Comparison of ENCODE assay signal across 10 cellular contexts in the genomic region with DNA sequence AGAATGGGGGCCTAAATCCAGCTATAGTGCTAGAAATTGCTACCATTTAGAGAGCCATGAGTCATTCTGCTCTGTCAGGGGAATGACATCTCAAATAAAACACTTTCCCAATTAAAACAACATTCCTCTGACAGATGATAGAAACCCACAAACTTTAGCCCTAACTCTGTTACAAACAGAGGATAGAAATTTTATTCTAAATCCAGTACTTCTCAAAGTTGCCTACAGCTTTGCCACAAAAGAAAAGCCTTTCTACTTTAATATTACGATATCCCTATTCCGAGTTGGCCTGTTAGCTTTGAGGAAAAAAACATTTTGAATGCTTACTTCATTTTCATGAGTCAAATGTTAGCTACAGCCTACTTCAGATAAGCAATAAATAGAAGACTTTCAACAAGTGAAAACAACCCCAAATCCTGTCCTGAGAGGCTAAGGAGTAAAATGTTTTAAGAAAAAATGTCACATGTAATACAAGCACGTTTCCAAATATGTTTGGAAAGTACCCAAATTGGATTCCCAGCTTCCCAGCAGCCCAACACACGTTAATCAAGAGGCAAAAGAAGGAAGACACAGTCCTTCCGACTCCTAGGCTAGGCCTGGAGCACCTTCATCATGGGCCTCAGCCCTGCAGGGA.
A peak's percentile ranks its signal among the peaks of the same experiment; 100 is the strongest.
DNase-seq lines count a peak whose midpoint lies in the region; ATAC-seq and TF ChIP-seq lines count a peak whose summit lies in the region.
"Had no signal": no experiment of that assay in that cellular context is flagged by ENCODE, and none has a peak within 500 bp of the region (broad histone marks: within the 10 kb centered on the region; RNA-seq: fewer than 3 reads in every experiment).

No MANE protein-coding gene starts in this region.

- intact Hi-C loops in left cardiac atrium (cut with DNase I): loop anchor here in 1 of 2 donors (5.0 kb wide), 1 partner anchor 317 kb away; no protein-coding TSS in a partner anchor

- peak; percentile 36 for DNase-seq in H4 (ENCODE audit: low spot score)
- peak; percentile 79 for DNase-seq in astrocyte of the hippocampus (ENCODE audit: low read depth, low spot score)
- no peak for DNase-seq in left cardiac atrium
- no peak for DNase-seq in NCI-H2196 (lab: John Stamatoyannopoulos, UW; ENCODE audit: unreplicated experiment)
- DNase-seq: DMS 273 treated with DMSO at 0.1 percent for 48 hours, NCI-H446 treated with DMSO at 0.1 percent for 48 hours had no signal

- H3K27ac ChIP-seq in skin epidermis: peak overlapping the region in 16 of 21 experiments; percentile 14 to 82 (median 64)

- TF ChIP-seq POLR2A in GM18505 (IDR thresholded peaks at IDR 0.05; ENCODE audit: borderline replicate concordance, extremely low read depth, insufficient read depth, insufficient read length): no peak

- ATAC-seq in left cardiac atrium: peak; percentile 53 to 73
- ATAC-seq in GM19035 (IDR thresholded peaks at IDR 0.05; ENCODE audit: unreplicated experiment): no peak
- no peak for ATAC-seq in HG02759 (IDR thresholded peaks at IDR 0.05; ENCODE audit: unreplicated experiment)
- no peak for ATAC-seq in GM18505 (IDR thresholded peaks at IDR 0.05; ENCODE audit: unreplicated experiment)

- no peak overlapping the region for H3K4me3 ChIP-seq in skin epidermis

Comparison
In these comparisons a context has a peak if more than half of its experiments do, and no peak if none do; other contexts are left out.
1. DNase-seq: peak in H4 (single experiment) and astrocyte of the hippocampus (single experiment); none in left cardiac atrium (single experiment) and NCI-H2196 (single experiment).
2. ATAC-seq: peak in left cardiac atrium (2 of 2); none in GM19035 (single experiment), HG02759 (single experiment) and GM18505 (single experiment).